18 cellular contexts compared by ENCODE assay signal in genomic region chr22:49530671-49531532, GRCh38.
"Had no signal": no experiment of that assay in that cellular context is flagged by ENCODE, and none has a peak within 500 bp of the region (broad histone marks: within the 10 kb centered on the region; RNA-seq: fewer than 3 reads in every experiment).

No MANE protein-coding gene starts in this region.

- H3K27ac Mint-ChIP-seq: activated T-cell treated with anti-CD3 and anti-CD28 coated beads, Interleukin-2, amount 50 U/mL, for 72 hours; endodermal cell; stimulated activated naive B cell treated with anti-CD40 and anti-IgM and Interleukin-4, amounts not matched to agents 10 μg/mL and 1 μg/mL and 100 μg/mL, for 72 hours had no signal

- H3K27ac ChIP-seq: colonic mucosa, epithelial cell of prostate, left ventricle myocardium inferior, ovary, WERI-Rb-1 had no signal

- H3K36me3 ChIP-seq: colonic mucosa, left ventricle myocardium inferior, ovary, WERI-Rb-1 had no signal

- DNase-seq: activated CD4-positive, alpha-beta T cell treated with anti-CD3 and anti-CD28 coated beads, Interleukin-2, amount 50 U/mL, for 4 hours; activated effector memory CD4-positive, alpha-beta T cell treated with anti-CD3 and anti-CD28 coated beads, Interleukin-2, amount 50 U/mL, for 16 hours; activated naive CD4-positive, alpha-beta T cell treated with anti-CD3 and anti-CD28 coated beads, Interleukin-2, amount 50 U/mL, for 16 hours; activated T-cell treated with anti-CD3 and anti-CD28 coated beads, Interleukin-2, amount 50 U/mL, for 72 hours; colonic mucosa; endodermal cell; left ventricle myocardium inferior; mammary epithelial cell; ovary; stimulated activated CD4-positive, alpha-beta T cell treated with anti-CD3 and anti-CD28 coated beads, Interleukin-4, amount 100 ng/mL, for 4 hours; stimulated activated naive B cell treated with anti-CD40 and anti-IgM and Interleukin-4, amounts not matched to agents 10 μg/mL and 1 μg/mL and 100 μg/mL, for 72 hours; T-helper 2 cell; WERI-Rb-1 had no signal

- H3K4me3 Mint-ChIP-seq: activated T-cell treated with anti-CD3 and anti-CD28 coated beads, Interleukin-2, amount 50 U/mL, for 72 hours; central memory CD8-positive, alpha-beta T cell; endodermal cell; neural crest cell; stimulated activated naive B cell treated with anti-CD40 and anti-IgM and Interleukin-4, amounts not matched to agents 10 μg/mL and 1 μg/mL and 100 μg/mL, for 72 hours had no signal

- H3K4me1 Mint-ChIP-seq: central memory CD8-positive, alpha-beta T cell had no signal

- H3K4me3 ChIP-seq: colonic mucosa, left ventricle myocardium inferior, ovary, smooth muscle cell had no signal

- H3K9me3 ChIP-seq: colonic mucosa, ovary had no signal

- ATAC-seq: activated T-cell treated with anti-CD3 and anti-CD28 coated beads, Interleukin-2, amount 50 U/mL, for 72 hours; sciatic nerve; stimulated activated naive B cell treated with anti-CD40 and anti-IgM and Interleukin-4, amounts not matched to agents 10 μg/mL and 1 μg/mL and 100 μg/mL, for 72 hours had no signal

- H3K9me3 Mint-ChIP-seq: activated T-cell treated with anti-CD3 and anti-CD28 coated beads, Interleukin-2, amount 50 U/mL, for 72 hours; central memory CD8-positive, alpha-beta T cell; endodermal cell; neural crest cell had no signal

- H3K27me3 ChIP-seq: colonic mucosa, ovary had no signal

- H3K27me3 Mint-ChIP-seq: central memory CD8-positive, alpha-beta T cell; stimulated activated naive B cell treated with anti-CD40 and anti-IgM and Interleukin-4, amounts not matched to agents 10 μg/mL and 1 μg/mL and 100 μg/mL, for 72 hours had no signal

- H3K4me1 ChIP-seq: colonic mucosa, left ventricle myocardium inferior had no signal
